Comparison of ENCODE assay signal across 23 cellular contexts in genomic region chrX:104696667-104697066, GRCh38.
A peak's percentile ranks its signal among the peaks of the same experiment; 100 is the strongest.
DNase-seq lines count a peak whose midpoint lies in the region; ATAC-seq and TF ChIP-seq lines count a peak whose summit lies in the region.
"Had no signal": no experiment of that assay in that cellular context is flagged by ENCODE, and none has a peak within 500 bp of the region (broad histone marks: within the 10 kb centered on the region; RNA-seq: fewer than 3 reads in every experiment).

No MANE protein-coding gene starts in this region.

- no peak for TF ChIP-seq POLR2A in tibial nerve (IDR thresholded peaks at IDR 0.05)

- no peak overlapping the region for H3K4ac ChIP-seq in mesendoderm (ENCODE audit: low read depth, low read length)

- peak overlapping the region; percentile 58 for H3K9ac ChIP-seq in BLaER1
- no peak overlapping the region for H3K9ac ChIP-seq in mesendoderm (ENCODE audit: low read length)
- H3K9ac ChIP-seq: GM23248 had no signal

- H3K4me1 ChIP-seq in BLaER1: peaks cover 64% of the 10 kb centered on the region
- H3K4me1 ChIP-seq in mesendoderm (ENCODE audit: control insufficient read depth, low read depth, low read length): no peaks in the 10 kb centered on the region
- no peaks in the 10 kb centered on the region for H3K4me1 ChIP-seq in tibial nerve
- H3K4me1 ChIP-seq: A549, BE2C, Caco-2 had no signal

- H3K4me3 ChIP-seq in BLaER1 (peak overlapping the region; percentile 22; the same call in 1 of the 2 replicates), mesendoderm (ENCODE audit: low read length) (no peak overlapping the region), tibial nerve (no peak overlapping the region)
- H3K4me3 ChIP-seq: A549, GM12878, GM23248 had no signal

- no peak overlapping the region for H3K56ac ChIP-seq in mesendoderm (ENCODE audit: low read length)

- no peak overlapping the region for H3K18ac ChIP-seq in mesendoderm (ENCODE audit: low read length)

- H3K36me3 ChIP-seq in BLaER1: no peaks in the 10 kb centered on the region
- no peaks in the 10 kb centered on the region for H3K36me3 ChIP-seq in mesendoderm (ENCODE audit: control insufficient read depth, insufficient read depth, low read length)
- no peaks in the 10 kb centered on the region for H3K36me3 ChIP-seq in tibial nerve
- H3K36me3 ChIP-seq: BE2C had no signal

- no peak overlapping the region for H3K23ac ChIP-seq in mesendoderm (ENCODE audit: low read length)

- in situ Hi-C loops in Caki2 (cut with HindIII; ENCODE audit: low pct_unique_long_range_greater_than_20kb, low sequenced_read_pairs): no loop called here

- no peak overlapping the region for H4K8ac ChIP-seq in mesendoderm (ENCODE audit: low read depth, low read length)

- H3K4me2 ChIP-seq in BLaER1 (peak overlapping the region; percentile 83), mesendoderm (ENCODE audit: low read length) (no peak overlapping the region)
- H3K4me2 ChIP-seq: A549 had no signal

- H3K9me3 ChIP-seq in BLaER1: peaks cover 40% of the 10 kb centered on the region
- H3K9me3 ChIP-seq in tibial nerve: no peaks in the 10 kb centered on the region
- H3K9me3 ChIP-seq: A549, BE2C, Caco-2 had no signal

- H4K20me1 ChIP-seq in BLaER1: no peaks in the 10 kb centered on the region

- H4K5ac ChIP-seq in mesendoderm (ENCODE audit: low read length): no peak overlapping the region

- no peaks in the 10 kb centered on the region for H3K79me2 ChIP-seq in mesendoderm (ENCODE audit: control insufficient read depth, insufficient read depth, low read length)

- peak overlapping the region; percentile 71 for H3K27ac ChIP-seq in BLaER1
- no peak overlapping the region for H3K27ac ChIP-seq in mesendoderm (ENCODE audit: low read depth, low read length)
- no peak overlapping the region for H3K27ac ChIP-seq in tibial nerve
- H3K27ac ChIP-seq: A549, C4-2B, GM23248 had no signal

- no peak overlapping the region for H2BK120ac ChIP-seq in mesendoderm (ENCODE audit: low read depth, low read length)

- no peak overlapping the region for H2BK15ac ChIP-seq in mesendoderm (replicated peaks; ENCODE audit: low read depth)

- DNase-seq in Caki2 (ENCODE audit: low read depth) (peak; percentile 3), left lobe of liver (ENCODE audit: low spot score) (no peak), inferior parietal cortex (ENCODE audit: extremely low spot score) (no peak), mesendoderm (no peak), tibial nerve (ENCODE audit: low spot score in 2 of 2) (no peak)
- DNase-seq: 8988T; ACHN; AML-193; BE2C; Caco-2; CD4-positive, CD25-positive, alpha-beta regulatory T cell; CD8-positive, alpha-beta T cell; DMS 273 treated with DMSO at 0.1 percent for 48 hours; DMS79; EL; GDM1; GM23248; H7; HCEC 1CT had no signal

- no peak for TF ChIP-seq CTCF in tibial nerve (IDR thresholded peaks at IDR 0.05)

- no peak overlapping the region for H2BK5ac ChIP-seq in mesendoderm (ENCODE audit: low read length)

- H3K27me3 ChIP-seq in BLaER1 (no peaks in the 10 kb centered on the region), mesendoderm (ENCODE audit: insufficient read depth, low read length, poor library complexity) (no peaks in the 10 kb centered on the region), tibial nerve (no peaks in the 10 kb centered on the region)
- H3K27me3 ChIP-seq: BE2C had no signal

- TF ChIP-seq EP300 in tibial nerve (IDR thresholded peaks at IDR 0.05): no peak

- no peak overlapping the region for H2AK5ac ChIP-seq in mesendoderm (ENCODE audit: low read length)

- ATAC-seq in left lobe of liver: peak; percentile 52
- ATAC-seq: A549; CD8-positive, alpha-beta T cell; GM12878 had no signal

- H3K79me1 ChIP-seq in mesendoderm (ENCODE audit: low read length): no peaks in the 10 kb centered on the region

- no CpG with 5 or more reads among the region's 1 CpG for WGBS in mesendoderm (ENCODE audit: extremely low coverage, insufficient coverage, low lambda C conversion rate)
- 0 to 33% methylated on average over 1 of the region's 1 CpG for WGBS in tibial nerve, 2 donors
